Comparison of ENCODE assay signal across 17 cellular contexts in genomic region chr3:64889991-64890390, GRCh38.
DNase-seq lines count a peak whose midpoint lies in the region; ATAC-seq and TF ChIP-seq lines count a peak whose summit lies in the region.
"Had no signal": no experiment of that assay in that cellular context is flagged by ENCODE, and none has a peak within 500 bp of the region (broad histone marks: within the 10 kb centered on the region; RNA-seq: fewer than 3 reads in every experiment).

No MANE protein-coding gene starts in this region.

- no peak overlapping the region for H3K4me3 ChIP-seq in muscle layer of duodenum (ENCODE audit: low read depth in 1 of 2, low read length in 2 of 2)
- H3K4me3 ChIP-seq in testis: no peak overlapping the region

- H3K27me3 Mint-ChIP-seq in activated T-helper 1 cell treated with anti-CD3 and anti-CD28 coated beads, Interleukin-12 subunit alpha, Interleukin-12 subunit beta, Interleukin-2, Interleukin-4 antibody, amounts not matched to agents 30 ng/mL and 10 ng/mL and 1 ng/mL, durations not matched to agents 14 hours and 24 hours and 36 hours (ENCODE audit: insufficient read depth): no peaks in the 10 kb centered on the region
- H3K27me3 Mint-ChIP-seq: activated CD8-positive, alpha-beta memory T cell treated with anti-CD3 and anti-CD28 coated beads, Interleukin-2, amount 10 ng/mL, durations not matched to agents 7 days and 5 days had no signal

- intact Hi-C loops in cardiac septum (cut with DNase I) (no loop called here), testis (cut with DNase I; ENCODE audit: low total_unique reads) (no loop called here)
- intact Hi-C loops in activated T-helper 1 cell treated with anti-CD3 and anti-CD28 coated beads, Interleukin-12 subunit alpha, Interleukin-12 subunit beta, Interleukin-2, Interleukin-4 antibody, amounts not matched to agents 30 ng/mL and 10 ng/mL and 1 ng/mL, durations not matched to agents 14 hours and 24 hours and 36 hours (cut with micrococcal nuclease): no loop called here

- no peak overlapping the region for H3K27ac Mint-ChIP-seq in activated T-helper 1 cell treated with anti-CD3 and anti-CD28 coated beads, Interleukin-12 subunit alpha, Interleukin-12 subunit beta, Interleukin-2, Interleukin-4 antibody, amounts not matched to agents 30 ng/mL and 10 ng/mL and 1 ng/mL, durations not matched to agents 14 hours and 24 hours and 36 hours
- H3K27ac Mint-ChIP-seq: activated CD8-positive, alpha-beta memory T cell treated with anti-CD3 and anti-CD28 coated beads, Interleukin-2, amount 10 ng/mL, durations not matched to agents 7 days and 5 days had no signal

- no peaks in the 10 kb centered on the region for H3K4me1 Mint-ChIP-seq in activated T-helper 1 cell treated with anti-CD3 and anti-CD28 coated beads, Interleukin-12 subunit alpha, Interleukin-12 subunit beta, Interleukin-2, Interleukin-4 antibody, amounts not matched to agents 30 ng/mL and 10 ng/mL and 1 ng/mL, durations not matched to agents 14 hours and 24 hours and 36 hours (ENCODE audit: low read depth)
- H3K4me1 Mint-ChIP-seq: activated CD8-positive, alpha-beta memory T cell treated with anti-CD3 and anti-CD28 coated beads, Interleukin-2, amount 10 ng/mL, durations not matched to agents 7 days and 5 days had no signal

- TF ChIP-seq CTCF in testis (IDR thresholded peaks at IDR 0.05): no peak

- no peaks in the 10 kb centered on the region for H3K36me3 Mint-ChIP-seq in activated T-helper 1 cell treated with anti-CD3 and anti-CD28 coated beads, Interleukin-12 subunit alpha, Interleukin-12 subunit beta, Interleukin-2, Interleukin-4 antibody, amounts not matched to agents 30 ng/mL and 10 ng/mL and 1 ng/mL, durations not matched to agents 14 hours and 24 hours and 36 hours (ENCODE audit: low read depth)
- H3K36me3 Mint-ChIP-seq: activated CD8-positive, alpha-beta memory T cell treated with anti-CD3 and anti-CD28 coated beads, Interleukin-2, amount 10 ng/mL, durations not matched to agents 7 days and 5 days had no signal

- no peak for ATAC-seq in GM18858 (IDR thresholded peaks at IDR 0.05; ENCODE audit: unreplicated experiment)
- no peak for ATAC-seq in GM18520 (IDR thresholded peaks at IDR 0.05; ENCODE audit: unreplicated experiment)
- ATAC-seq: activated CD8-positive, alpha-beta memory T cell treated with anti-CD3 and anti-CD28 coated beads, Interleukin-2, amount 10 ng/mL, durations not matched to agents 7 days and 5 days; stimulated activated naive CD8-positive, alpha-beta T cell treated with anti-CD3 and anti-CD28 coated beads, Interleukin-15, Interleukin-2, amounts not matched to agents 100 U/mL and 50 U/mL, for 24 hours had no signal

- WGBS in testis, 2 donors: 25 to 48% methylated on average over 10 of the region's 10 CpGs

- H3K4me3 Mint-ChIP-seq in activated T-helper 1 cell treated with anti-CD3 and anti-CD28 coated beads, Interleukin-12 subunit alpha, Interleukin-12 subunit beta, Interleukin-2, Interleukin-4 antibody, amounts not matched to agents 30 ng/mL and 10 ng/mL and 1 ng/mL, durations not matched to agents 14 hours and 24 hours and 36 hours: no peak overlapping the region
- H3K4me3 Mint-ChIP-seq: activated CD8-positive, alpha-beta memory T cell treated with anti-CD3 and anti-CD28 coated beads, Interleukin-2, amount 10 ng/mL, durations not matched to agents 7 days and 5 days had no signal

- DNase-seq in brain pericyte (ENCODE audit: low read depth, low spot score) (peak; percentile 53), cardiac septum (ENCODE audit: low spot score) (peak; percentile 81), testis (peak; percentile 23)
- DNase-seq in activated T-helper 1 cell treated with anti-CD3 and anti-CD28 coated beads, Interleukin-12 subunit alpha, Interleukin-12 subunit beta, Interleukin-2, Interleukin-4 antibody, amounts not matched to agents 30 ng/mL and 10 ng/mL and 1 ng/mL, durations not matched to agents 14 hours and 24 hours and 36 hours (ENCODE audit: low spot score): no peak
- DNase-seq: activated CD4-positive, CD25-positive, alpha-beta regulatory T cell; activated CD8-positive, alpha-beta memory T cell treated with anti-CD3 and anti-CD28 coated beads, Interleukin-2, amount 10 ng/mL, durations not matched to agents 7 days and 5 days; activated effector memory CD4-positive, alpha-beta T cell treated with anti-CD3 and anti-CD28 coated beads, Interleukin-2, amount 50 U/mL, for 16 hours; AML-193; mesendoderm; NCI-H2107; NCI-H526 treated with DMSO at 0.1 percent for 48 hours; stimulated activated CD4-positive, alpha-beta T cell treated with anti-CD3 and anti-CD28 coated beads, Interleukin-12 subunit alpha, Interleukin-12 subunit beta, amount 100 ng/mL, for 4 hours; stimulated activated naive CD8-positive, alpha-beta T cell treated with anti-CD3 and anti-CD28 coated beads, Interleukin-15, Interleukin-2, amounts not matched to agents 100 U/mL and 50 U/mL, for 24 hours; T-helper 1 cell had no signal

- no peaks in the 10 kb centered on the region for H3K9me3 Mint-ChIP-seq in activated T-helper 1 cell treated with anti-CD3 and anti-CD28 coated beads, Interleukin-12 subunit alpha, Interleukin-12 subunit beta, Interleukin-2, Interleukin-4 antibody, amounts not matched to agents 30 ng/mL and 10 ng/mL and 1 ng/mL, durations not matched to agents 14 hours and 24 hours and 36 hours

- peaks cover 6% of the 10 kb centered on the region in 2 donors for H3K4me1 ChIP-seq in muscle layer of duodenum (ENCODE audit: control insufficient read depth in 1 of 2, insufficient read depth in 2 of 2, low read length in 2 of 2)
- peaks cover 12% of the 10 kb centered on the region for H3K4me1 ChIP-seq in testis

- no peaks in the 10 kb centered on the region for H3K36me3 ChIP-seq in muscle layer of duodenum (ENCODE audit: control insufficient read depth in 1 of 2, insufficient read depth in 2 of 2, low read length in 2 of 2)
- H3K36me3 ChIP-seq in testis (ENCODE audit: low read depth, missing control alignments): no peaks in the 10 kb centered on the region

- H3K9me3 ChIP-seq in muscle layer of duodenum (ENCODE audit: control insufficient read depth in 1 of 2, low read length in 2 of 2): no peaks in the 10 kb centered on the region
- H3K9me3 ChIP-seq in testis: no peaks in the 10 kb centered on the region

- no peak for TF ChIP-seq POLR2A in testis (IDR thresholded peaks at IDR 0.05)

- H3K27ac ChIP-seq in muscle layer of duodenum (ENCODE audit: low read length) (peak overlapping the region; percentile 53), testis (peak overlapping the region in 1 of 2 donors; percentile 57)

- H3K27me3 ChIP-seq in muscle layer of duodenum (ENCODE audit: low read depth, low read length): no peaks in the 10 kb centered on the region
- H3K27me3 ChIP-seq in testis: no peaks in the 10 kb centered on the region
